In the genomic region with DNA sequence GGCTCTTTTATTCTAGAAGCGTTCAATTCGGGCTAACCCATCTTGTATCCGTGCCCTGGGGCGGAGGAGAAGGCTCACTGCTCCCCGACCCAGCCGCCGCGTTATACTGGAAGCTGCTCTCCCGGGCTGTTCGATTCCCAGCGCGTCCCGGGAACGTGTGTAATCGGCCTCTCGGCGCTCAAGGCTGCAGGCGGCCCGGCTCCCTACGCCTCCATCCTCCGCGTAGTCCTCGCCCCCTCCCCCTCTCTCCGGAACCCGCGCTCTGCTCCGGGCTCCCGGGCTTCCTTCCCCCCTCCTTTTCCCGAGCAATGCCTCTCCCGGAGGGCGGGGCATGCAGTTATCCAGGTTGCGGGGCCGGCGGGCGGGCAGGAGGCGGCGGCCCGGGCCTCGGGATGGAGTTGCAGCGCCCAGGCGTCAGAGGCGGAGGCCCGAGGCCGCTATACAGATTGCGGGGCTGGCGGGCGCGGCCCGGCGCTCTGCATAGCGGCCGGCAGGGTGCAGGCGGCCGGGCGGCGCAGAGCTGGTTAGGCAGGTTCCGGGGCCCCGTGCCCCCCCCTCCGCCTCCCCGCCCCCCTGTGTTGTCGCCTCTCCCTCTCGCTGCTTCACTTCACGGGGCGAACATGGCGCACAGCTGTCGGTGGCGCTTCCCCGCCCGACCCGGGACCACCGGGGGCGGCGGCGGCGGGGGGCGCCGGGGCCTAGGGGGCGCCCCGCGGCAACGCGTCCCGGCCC, we compare ENCODE assay signal across 8 cellular contexts. TPM values are rescaled to one million over a fixed set of nuclear protein-coding genes. Genes with fewer than 3 reads are reported as not detected.
A peak's percentile ranks its signal among the peaks of the same experiment; 100 is the strongest.
DNase-seq lines count a peak whose midpoint lies in the region; ATAC-seq and TF ChIP-seq lines count a peak whose summit lies in the region.

TSS of gene KMT2A (plus strand) at position 600 of the 732 bp plus-strand sequence. CDS start at position 621, 21 bp downstream.

- H3K9me3 Mint-ChIP-seq in activated T-cell treated with anti-CD3 and anti-CD28 coated beads, Interleukin-2, amount 50 U/mL, for 24 hours = no peaks in the 10 kb centered on the region

- H3K27me3 ChIP-seq in esophagus (ENCODE audit: control insufficient read depth in 1 of 2, insufficient read depth in 2 of 2, low read length in 2 of 2) = no peaks in the 10 kb centered on the region
- no peaks in the 10 kb centered on the region for H3K27me3 ChIP-seq in muscle layer of colon (ENCODE audit: control insufficient read depth in 1 of 2, insufficient read depth in 2 of 2, low read length in 2 of 2)

- 0% methylated on average over 59 to 83 of the region's 83 CpGs for WGBS in esophagus, 2 donors

- peak; percentile 83 for DNase-seq in DMS114 treated with DMSO at 0.1 percent for 48 hours (lab: John Stamatoyannopoulos, UW; ENCODE audit: unreplicated experiment)
- DNase-seq in KG1 (lab: John Stamatoyannopoulos, UW) = peak; percentile 98
- DNase-seq in activated T-cell treated with anti-CD3 and anti-CD28 coated beads, Interleukin-2, amount 50 U/mL, for 24 hours = peak; percentile 99
- DNase-seq in stimulated activated CD8-positive, alpha-beta memory T cell treated with anti-CD3 and anti-CD28 coated beads, Interleukin-7, amount 100 ng/mL, for 1 hour (ENCODE audit: low read depth in 2 of 2) = peak; percentile 87

- H3K27ac ChIP-seq in esophagus (ENCODE audit: low read depth in 2 of 2, low read length in 1 of 2) (peak within 1 kb of the TSS; percentile 84 to 88), muscle layer of colon (ENCODE audit: low read depth, low read length) (peak within 1 kb of the TSS; percentile 89)

- no peaks in the 10 kb centered on the region for H3K27me3 Mint-ChIP-seq in activated T-cell treated with anti-CD3 and anti-CD28 coated beads, Interleukin-2, amount 50 U/mL, for 24 hours

- peak; percentile 47 for ATAC-seq in GM21723 (IDR thresholded peaks at IDR 0.05; ENCODE audit: unreplicated experiment)

- no peaks in the 10 kb centered on the region for H3K9me3 ChIP-seq in esophagus (ENCODE audit: control insufficient read depth in 2 of 2, insufficient read depth in 1 of 2, low read depth in 1 of 2, low read length in 1 of 2)
- no peaks in the 10 kb centered on the region for H3K9me3 ChIP-seq in muscle layer of colon (ENCODE audit: low read length)

- peak within 1 kb of the TSS; percentile 51 for H3K9ac ChIP-seq in muscle layer of colon (ENCODE audit: low read length)

- H3K36me3 Mint-ChIP-seq in activated T-cell treated with anti-CD3 and anti-CD28 coated beads, Interleukin-2, amount 50 U/mL, for 24 hours (ENCODE audit: low read depth) = peaks cover 35% of the 10 kb centered on the region

- peaks cover 5 to 6% of the 10 kb centered on the region in 2 donors for H3K4me1 ChIP-seq in esophagus (ENCODE audit: control insufficient read depth in 2 of 2, insufficient read depth in 2 of 2, low read length in 1 of 2)
- peaks cover 41% of the 10 kb centered on the region for H3K4me1 ChIP-seq in muscle layer of colon (ENCODE audit: insufficient read depth, low read length)

- peaks cover 45% of the 10 kb centered on the region for H3K4me1 Mint-ChIP-seq in activated T-cell treated with anti-CD3 and anti-CD28 coated beads, Interleukin-2, amount 50 U/mL, for 24 hours (ENCODE audit: low read depth)

- H3K36me3 ChIP-seq in esophagus (ENCODE audit: control insufficient read depth in 2 of 2, insufficient read depth in 2 of 2, low read length in 1 of 2) = no peaks in the 10 kb centered on the region
- no peaks in the 10 kb centered on the region for H3K36me3 ChIP-seq in muscle layer of colon (ENCODE audit: insufficient read depth, low read length)

- H3K4me3 ChIP-seq in esophagus (ENCODE audit: low read depth in 1 of 2, low read length in 2 of 2) = peak within 1 kb of the TSS; percentile 89 to 94
- H3K4me3 ChIP-seq in muscle layer of colon (ENCODE audit: low read depth in 1 of 2, low read length in 2 of 2) = peak within 1 kb of the TSS; percentile 79 to 92

- H3K27ac Mint-ChIP-seq in activated T-cell treated with anti-CD3 and anti-CD28 coated beads, Interleukin-2, amount 50 U/mL, for 24 hours = peak within 1 kb of the TSS; percentile 97

- H3K4me3 Mint-ChIP-seq in activated T-cell treated with anti-CD3 and anti-CD28 coated beads, Interleukin-2, amount 50 U/mL, for 24 hours = peak within 1 kb of the TSS; percentile 96

TF ChIP-seq in PFSK-1, 5 proteins besides CTCF, POLR2A, EP300 and RAD21:
- TF ChIP-seq FOXP2 (optimal IDR thresholded peaks at IDR 0.05; ENCODE audit: borderline replicate concordance, extremely low read depth, extremely low read length, insufficient read depth) (peak; percentile 57), POLR2AphosphoS5 (IDR thresholded peaks at IDR 0.05; ENCODE audit: low read depth, low read length) (peak; percentile 69; the same call in 1 of the 2 replicates), TAF1 (IDR thresholded peaks at IDR 0.05; ENCODE audit: borderline replicate concordance, insufficient read depth, low read length) (peak; percentile 81), SIN3A (IDR thresholded peaks at IDR 0.05; ENCODE audit: borderline replicate concordance, insufficient read depth, low read length) (peak; percentile 51; the same call in 1 of the 2 replicates)
- TF ChIP-seq, protein P1, sequence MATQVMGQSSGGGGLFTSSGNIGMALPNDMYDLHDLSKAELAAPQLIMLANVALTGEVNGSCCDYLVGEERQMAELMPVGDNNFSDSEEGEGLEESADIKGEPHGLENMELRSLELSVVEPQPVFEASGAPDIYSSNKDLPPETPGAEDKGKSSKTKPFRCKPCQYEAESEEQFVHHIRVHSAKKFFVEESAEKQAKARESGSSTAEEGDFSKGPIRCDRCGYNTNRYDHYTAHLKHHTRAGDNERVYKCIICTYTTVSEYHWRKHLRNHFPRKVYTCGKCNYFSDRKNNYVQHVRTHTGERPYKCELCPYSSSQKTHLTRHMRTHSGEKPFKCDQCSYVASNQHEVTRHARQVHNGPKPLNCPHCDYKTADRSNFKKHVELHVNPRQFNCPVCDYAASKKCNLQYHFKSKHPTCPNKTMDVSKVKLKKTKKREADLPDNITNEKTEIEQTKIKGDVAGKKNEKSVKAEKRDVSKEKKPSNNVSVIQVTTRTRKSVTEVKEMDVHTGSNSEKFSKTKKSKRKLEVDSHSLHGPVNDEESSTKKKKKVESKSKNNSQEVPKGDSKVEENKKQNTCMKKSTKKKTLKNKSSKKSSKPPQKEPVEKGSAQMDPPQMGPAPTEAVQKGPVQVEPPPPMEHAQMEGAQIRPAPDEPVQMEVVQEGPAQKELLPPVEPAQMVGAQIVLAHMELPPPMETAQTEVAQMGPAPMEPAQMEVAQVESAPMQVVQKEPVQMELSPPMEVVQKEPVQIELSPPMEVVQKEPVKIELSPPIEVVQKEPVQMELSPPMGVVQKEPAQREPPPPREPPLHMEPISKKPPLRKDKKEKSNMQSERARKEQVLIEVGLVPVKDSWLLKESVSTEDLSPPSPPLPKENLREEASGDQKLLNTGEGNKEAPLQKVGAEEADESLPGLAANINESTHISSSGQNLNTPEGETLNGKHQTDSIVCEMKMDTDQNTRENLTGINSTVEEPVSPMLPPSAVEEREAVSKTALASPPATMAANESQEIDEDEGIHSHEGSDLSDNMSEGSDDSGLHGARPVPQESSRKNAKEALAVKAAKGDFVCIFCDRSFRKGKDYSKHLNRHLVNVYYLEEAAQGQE (IDR thresholded peaks at IDR 0.05; ENCODE audit: insufficient read depth in 1 of 2, low read depth in 2 of 2, low read length in 2 of 2) = peak; percentile 24 to 55; a peak in 1 of 4 replicates

RNA-seq across cellular contexts. Expression of gene KMT2A, which starts in this region (rescaled TPM):
- polyA plus RNA-seq in PFSK-1 (2012; ENCODE audit: insufficient read length, low read depth) = 22.4 TPM
- 1 to 10 TPM; 6.4 to 8.5 TPM for polyA plus RNA-seq in esophagus

Comparison
In these comparisons a context has a peak if more than half of its experiments do, and no peak if none do; other contexts are left out.
1. Peak in every context shown above with its lines: DNase-seq, ATAC-seq, H3K4me3 ChIP-seq and H3K27ac ChIP-seq.